In the genomic region with DNA sequence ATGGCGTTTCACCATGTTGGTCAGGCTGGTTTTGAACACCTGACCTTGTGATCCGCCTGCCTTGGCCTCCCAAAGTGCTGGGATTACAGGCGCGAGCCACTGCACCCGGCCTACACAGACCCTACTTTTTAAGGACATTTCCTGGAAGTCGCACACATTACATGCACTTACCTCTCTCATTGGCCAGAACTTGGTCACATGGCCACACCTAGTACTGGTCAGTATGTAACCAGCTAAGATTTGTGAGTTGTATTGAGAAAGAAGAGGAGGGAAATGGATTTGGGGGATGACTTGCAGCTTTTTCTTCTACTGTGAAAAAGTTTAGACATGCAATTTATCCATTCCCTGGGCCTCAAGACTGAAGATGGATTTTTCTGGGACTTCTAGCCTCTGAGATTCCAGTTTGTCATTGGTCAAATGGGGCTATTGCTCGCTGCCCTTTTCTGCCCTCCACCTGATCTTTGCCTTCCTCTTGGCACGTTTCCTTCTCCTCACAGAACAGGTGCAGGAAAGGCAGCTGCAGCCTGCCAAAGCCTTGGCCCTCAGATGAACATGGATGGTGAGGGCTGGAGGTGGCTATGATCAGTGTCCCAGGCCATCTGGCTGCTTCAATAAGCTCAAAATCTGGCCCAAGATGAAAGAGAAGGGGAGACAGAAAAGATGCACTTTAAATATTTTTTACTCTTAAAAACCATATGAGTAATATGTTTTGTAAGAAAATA, we compare ENCODE assay signal across 1 cellular context.
A peak's percentile ranks its signal among the peaks of the same experiment; 100 is the strongest.
TF ChIP-seq lines count a peak whose summit lies in the region.

No MANE protein-coding gene starts in this region.

TF ChIP-seq in K562, 482 proteins besides CTCF, POLR2A, EP300 and RAD21 (continued from another document):
- no peak for TF ChIP-seq ZNF280B (CRISPR knock-in tag; IDR thresholded peaks at IDR 0.05)
- TF ChIP-seq ZBTB11 (CRISPR knock-in tag; IDR thresholded peaks at IDR 0.05), result no peak
- peak; percentile 67 for TF ChIP-seq PHF20 (IDR thresholded peaks at IDR 0.05; ENCODE audit: partially characterized antibody)
- TF ChIP-seq ZNF707 (CRISPR knock-in tag; conservative IDR thresholded peaks at IDR 0.05), result no peak
- TF ChIP-seq, protein P1, sequence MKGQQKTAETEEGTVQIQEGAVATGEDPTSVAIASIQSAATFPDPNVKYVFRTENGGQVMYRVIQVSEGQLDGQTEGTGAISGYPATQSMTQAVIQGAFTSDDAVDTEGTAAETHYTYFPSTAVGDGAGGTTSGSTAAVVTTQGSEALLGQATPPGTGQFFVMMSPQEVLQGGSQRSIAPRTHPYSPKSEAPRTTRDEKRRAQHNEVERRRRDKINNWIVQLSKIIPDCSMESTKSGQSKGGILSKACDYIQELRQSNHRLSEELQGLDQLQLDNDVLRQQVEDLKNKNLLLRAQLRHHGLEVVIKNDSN (CRISPR knock-in tag; IDR thresholded peaks at IDR 0.05), result peak; percentile 82
- TF ChIP-seq TCF3 (CRISPR knock-in tag; IDR thresholded peaks at IDR 0.05), result no peak
- TF ChIP-seq, protein P2, sequence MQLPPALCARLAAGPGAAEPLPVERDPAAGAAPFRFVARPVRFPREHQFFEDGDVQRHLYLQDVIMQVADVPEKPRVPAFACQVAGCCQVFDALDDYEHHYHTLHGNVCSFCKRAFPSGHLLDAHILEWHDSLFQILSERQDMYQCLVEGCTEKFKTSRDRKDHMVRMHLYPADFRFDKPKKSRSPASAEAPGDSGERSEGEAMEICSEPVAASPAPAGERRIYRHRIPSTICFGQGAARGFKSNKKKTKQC (CRISPR knock-in tag; IDR thresholded peaks at IDR 0.05), result no peak
- TF ChIP-seq ZNF212 (CRISPR knock-in tag; IDR thresholded peaks at IDR 0.05), result no peak
- TF ChIP-seq ILF3 (IDR thresholded peaks at IDR 0.05; ENCODE audit: borderline replicate concordance), result no peak
- TF ChIP-seq HMBOX1 (IDR thresholded peaks at IDR 0.05), result 0 out of 2 replicates have a peak, but pooled peaks have one; percentile 29
- no peak for TF ChIP-seq ARHGAP35 (IDR thresholded peaks at IDR 0.05; ENCODE audit: partially characterized antibody)
- no peak for TF ChIP-seq MTA2 (IDR thresholded peaks at IDR 0.05; ENCODE audit: low read depth)
- TF ChIP-seq, protein P3, sequence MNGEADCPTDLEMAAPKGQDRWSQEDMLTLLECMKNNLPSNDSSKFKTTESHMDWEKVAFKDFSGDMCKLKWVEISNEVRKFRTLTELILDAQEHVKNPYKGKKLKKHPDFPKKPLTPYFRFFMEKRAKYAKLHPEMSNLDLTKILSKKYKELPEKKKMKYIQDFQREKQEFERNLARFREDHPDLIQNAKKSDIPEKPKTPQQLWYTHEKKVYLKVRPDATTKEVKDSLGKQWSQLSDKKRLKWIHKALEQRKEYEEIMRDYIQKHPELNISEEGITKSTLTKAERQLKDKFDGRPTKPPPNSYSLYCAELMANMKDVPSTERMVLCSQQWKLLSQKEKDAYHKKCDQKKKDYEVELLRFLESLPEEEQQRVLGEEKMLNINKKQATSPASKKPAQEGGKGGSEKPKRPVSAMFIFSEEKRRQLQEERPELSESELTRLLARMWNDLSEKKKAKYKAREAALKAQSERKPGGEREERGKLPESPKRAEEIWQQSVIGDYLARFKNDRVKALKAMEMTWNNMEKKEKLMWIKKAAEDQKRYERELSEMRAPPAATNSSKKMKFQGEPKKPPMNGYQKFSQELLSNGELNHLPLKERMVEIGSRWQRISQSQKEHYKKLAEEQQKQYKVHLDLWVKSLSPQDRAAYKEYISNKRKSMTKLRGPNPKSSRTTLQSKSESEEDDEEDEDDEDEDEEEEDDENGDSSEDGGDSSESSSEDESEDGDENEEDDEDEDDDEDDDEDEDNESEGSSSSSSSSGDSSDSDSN (IDR thresholded peaks at IDR 0.05; ENCODE audit: borderline replicate concordance in 1 of 2, low read depth in 2 of 2, low read length in 2 of 2), result no peak
- TF ChIP-seq ZNF3 (CRISPR knock-in tag; IDR thresholded peaks at IDR 0.05), result no peak
- TF ChIP-seq PRMT5 (CRISPR knock-in tag; IDR thresholded peaks at IDR 0.05), result no peak
- TF ChIP-seq DDX20 (tag; IDR thresholded peaks at IDR 0.05; ENCODE audit: low read depth), result no peak
- no peak for TF ChIP-seq ASH1L (IDR thresholded peaks at IDR 0.05; ENCODE audit: borderline replicate concordance, low read depth, partially characterized antibody)
- no peak for TF ChIP-seq MBD2 (IDR thresholded peaks at IDR 0.05; ENCODE audit: borderline replicate concordance, low read depth)
- no peak for TF ChIP-seq JUNB (CRISPR knock-in tag; conservative IDR thresholded peaks at IDR 0.05)
- TF ChIP-seq SP1 (CRISPR knock-in tag; IDR thresholded peaks at IDR 0.05), result no peak
- TF ChIP-seq, protein P4, sequence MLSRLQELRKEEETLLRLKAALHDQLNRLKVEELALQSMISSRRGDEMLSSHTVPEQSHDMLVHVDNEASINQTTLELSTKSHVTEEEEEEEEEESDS (CRISPR knock-in tag; IDR thresholded peaks at IDR 0.05), result no peak
- TF ChIP-seq ZNF175 (CRISPR knock-in tag; IDR thresholded peaks at IDR 0.05; ENCODE audit: low read depth), result no peak
- no peak for TF ChIP-seq XRCC4 (IDR thresholded peaks at IDR 0.05; ENCODE audit: extremely low read depth, insufficient read depth, insufficient read length)
- TF ChIP-seq RBM39 (optimal IDR thresholded peaks at IDR 0.05; ENCODE audit: low read depth, low read length), result no peak
- TF ChIP-seq POU5F1 (IDR thresholded peaks at IDR 0.05; ENCODE audit: borderline replicate concordance, low read depth, low read length, partially characterized antibody), result no peak
- no peak for TF ChIP-seq CHD1 (IDR thresholded peaks at IDR 0.05; ENCODE audit: low read length)
- no peak for TF ChIP-seq ETS1 (conservative IDR thresholded peaks at IDR 0.05; ENCODE audit: control insufficient read depth, low read depth, low read length)
- no peak for TF ChIP-seq KDM4B (IDR thresholded peaks at IDR 0.05; ENCODE audit: borderline replicate concordance in 2 of 2, low read depth in 1 of 2)
- no peak for TF ChIP-seq TAF9B (IDR thresholded peaks at IDR 0.05; ENCODE audit: partially characterized antibody)
- no peak for TF ChIP-seq MTA1 (IDR thresholded peaks at IDR 0.05; ENCODE audit: borderline replicate concordance)
